ENCODE assay signal across 24 cellular contexts in the genomic region with DNA sequence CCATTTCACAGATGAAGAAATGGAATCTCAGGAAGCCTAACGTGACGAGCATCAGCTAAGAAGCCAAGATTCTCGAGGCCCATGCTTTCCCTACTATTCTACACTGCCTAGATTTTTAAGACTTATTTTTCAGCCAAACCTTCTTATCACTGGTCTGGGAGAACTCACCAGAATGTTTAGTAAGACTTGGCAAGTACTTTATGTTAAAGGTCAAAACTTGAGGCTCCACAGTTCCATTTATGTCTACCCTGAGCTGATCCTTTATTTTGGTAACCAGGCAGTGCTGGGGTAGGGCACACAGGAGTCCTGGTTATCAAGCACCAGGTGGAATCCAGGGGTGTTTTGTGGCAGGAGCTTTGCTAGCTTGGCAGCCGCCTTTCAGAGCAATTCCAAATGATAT. TPM values are rescaled to one million over a fixed set of nuclear protein-coding genes. Genes with fewer than 3 reads are reported as not detected.
DNase-seq lines count a peak whose midpoint lies in the region; ATAC-seq and TF ChIP-seq lines count a peak whose summit lies in the region.
"Had no signal": no experiment of that assay in that cellular context is flagged by ENCODE, and none has a peak within 500 bp of the region (broad histone marks: within the 10 kb centered on the region; RNA-seq: fewer than 3 reads in every experiment).

No MANE protein-coding gene starts in this region.

- H3K9ac ChIP-seq in subcutaneous abdominal adipose tissue (ENCODE audit: low read length in 5 of 5), result no peak overlapping the region

- H3K9me3 Mint-ChIP-seq in brain (no peaks in the 10 kb centered on the region), nephron (no peaks in the 10 kb centered on the region)
- H3K9me3 Mint-ChIP-seq: activated naive CD4-positive, alpha-beta T cell treated with anti-CD3 and anti-CD28 coated beads, Interleukin-2, amount 10 ng/mL, durations not matched to agents 7 days and 5 days; activated T-cell treated with anti-CD3 and anti-CD28 coated beads, Interleukin-2, amount 50 U/mL, for 72 hours; CD4-positive, CD25-positive, alpha-beta regulatory T cell; neural crest cell; T-cell had no signal

- H3K4me1 ChIP-seq in heart right ventricle, result peaks cover 10 to 97% (median 65%) of the 10 kb centered on the region in 9 donors
- peaks cover 7 to 57% (median 34%) of the 10 kb centered on the region in 5 donors for H3K4me1 ChIP-seq in subcutaneous abdominal adipose tissue (ENCODE audit: control insufficient read depth in 5 of 5, insufficient read depth in 5 of 5, low read length in 5 of 5)

- H3K9me3 ChIP-seq in heart right ventricle, result no peaks in the 10 kb centered on the region
- H3K9me3 ChIP-seq in subcutaneous abdominal adipose tissue (ENCODE audit: control insufficient read depth in 5 of 5, low read length in 5 of 5), result no peaks in the 10 kb centered on the region

- H3K4me1 Mint-ChIP-seq in brain, result peaks cover 100% of the 10 kb centered on the region
- H3K4me1 Mint-ChIP-seq in nephron, result peaks cover 90% of the 10 kb centered on the region
- H3K4me1 Mint-ChIP-seq: activated naive CD4-positive, alpha-beta T cell treated with anti-CD3 and anti-CD28 coated beads, Interleukin-2, amount 10 ng/mL, durations not matched to agents 7 days and 5 days; CD4-positive, CD25-positive, alpha-beta regulatory T cell had no signal

- DNase-seq in heart right ventricle (no peak), pons (ENCODE audit: low spot score) (no peak), AG08395 (ENCODE audit: low spot score) (no peak), AG08396 (ENCODE audit: low spot score) (no peak)
- DNase-seq: activated naive CD4-positive, alpha-beta T cell treated with anti-CD3 and anti-CD28 coated beads, Interleukin-2, amount 10 ng/mL, durations not matched to agents 7 days and 5 days; activated T-cell treated with anti-CD3 and anti-CD28 coated beads, Interleukin-2, amount 50 U/mL, for 72 hours; CD4-positive, CD25-positive, alpha-beta regulatory T cell; DMS153; GDM1; GOT3; KG1; kidney; NCI-H187; NCI-H226; SHP77 treated with DMSO at 0.1 percent for 48 hours; stimulated activated CD4-positive, alpha-beta T cell treated with anti-CD3 and anti-CD28 coated beads, Interleukin-12 subunit alpha, Interleukin-12 subunit beta, amount 100 ng/mL, for 4 hours; stimulated activated CD8-positive, alpha-beta memory T cell treated with anti-CD3 and anti-CD28 coated beads, Interleukin-4, amount 100 ng/mL, for 48 hours; substantia nigra; T-cell had no signal

- ATAC-seq in heart right ventricle, result peak; percentile 25 to 77 (median 59)
- no peak for ATAC-seq in HG02938 (IDR thresholded peaks at IDR 0.05; ENCODE audit: unreplicated experiment)
- ATAC-seq: activated T-cell treated with anti-CD3 and anti-CD28 coated beads, Interleukin-2, amount 50 U/mL, for 72 hours; T-cell had no signal

- no peaks in the 10 kb centered on the region for H3K27me3 ChIP-seq in heart right ventricle
- no peaks in the 10 kb centered on the region for H3K27me3 ChIP-seq in subcutaneous abdominal adipose tissue (ENCODE audit: control insufficient read depth in 5 of 5, insufficient read depth in 4 of 5, low read length in 5 of 5)

- TF ChIP-seq CTCF in brain (conservative IDR thresholded peaks at IDR 0.05), result no peak
- no peak for TF ChIP-seq CTCF in heart right ventricle (IDR thresholded peaks at IDR 0.05)
- TF ChIP-seq CTCF in nephron (IDR thresholded peaks at IDR 0.05; ENCODE audit: unreplicated experiment in 3 of 3), result no peak

- WGBS in heart right ventricle, 2 donors, result 47 to 52% methylated on average over 4 of the region's 4 CpGs

- H3K27me3 Mint-ChIP-seq in brain (peaks cover 5% of the 10 kb centered on the region), nephron (ENCODE audit: low read depth) (peaks cover 19% of the 10 kb centered on the region)

- H3K27ac ChIP-seq in heart right ventricle (peak overlapping the region in 8 of 10 donors; percentile 26 to 70 (median 54)), subcutaneous abdominal adipose tissue (ENCODE audit: low read depth, low read length) (peak overlapping the region; percentile 77)

- H3K27ac Mint-ChIP-seq in brain (peak overlapping the region in 4 of 5 experiments; percentile 54 to 76 (median 62)), nephron (peak overlapping the region; percentile 29 to 81 (median 74))
- H3K27ac Mint-ChIP-seq: activated naive CD4-positive, alpha-beta T cell treated with anti-CD3 and anti-CD28 coated beads, Interleukin-2, amount 10 ng/mL, durations not matched to agents 7 days and 5 days; activated T-cell treated with anti-CD3 and anti-CD28 coated beads, Interleukin-2, amount 50 U/mL, for 72 hours; CD4-positive, CD25-positive, alpha-beta regulatory T cell; T-cell had no signal

- H3K4me3 Mint-ChIP-seq in brain, result peak overlapping the region in 2 of 5 experiments; percentile 17 to 22
- H3K4me3 Mint-ChIP-seq in nephron, result no peak overlapping the region
- H3K4me3 Mint-ChIP-seq: activated naive CD4-positive, alpha-beta T cell treated with anti-CD3 and anti-CD28 coated beads, Interleukin-2, amount 10 ng/mL, durations not matched to agents 7 days and 5 days; activated T-cell treated with anti-CD3 and anti-CD28 coated beads, Interleukin-2, amount 50 U/mL, for 72 hours; CD4-positive, CD25-positive, alpha-beta regulatory T cell; T-cell had no signal

- H3K36me3 ChIP-seq in heart right ventricle, result peaks cover 0 to 11% (median 0%) of the 10 kb centered on the region in 9 donors
- peaks cover 0 to 3% (median 0%) of the 10 kb centered on the region in 5 donors for H3K36me3 ChIP-seq in subcutaneous abdominal adipose tissue (ENCODE audit: control insufficient read depth in 5 of 5, insufficient read depth in 5 of 5, low read length in 5 of 5)

- intact Hi-C loops in heart right ventricle (cut with DNase I), result no loop called here

- H3K4me3 ChIP-seq in heart right ventricle (no peak overlapping the region), subcutaneous abdominal adipose tissue (ENCODE audit: low read depth in 1 of 5, low read length in 5 of 5) (no peak overlapping the region)

- H3K36me3 Mint-ChIP-seq in brain (peaks cover 20% of the 10 kb centered on the region), nephron (ENCODE audit: low read depth) (peaks cover 7% of the 10 kb centered on the region)
- H3K36me3 Mint-ChIP-seq: activated naive CD4-positive, alpha-beta T cell treated with anti-CD3 and anti-CD28 coated beads, Interleukin-2, amount 10 ng/mL, durations not matched to agents 7 days and 5 days; CD4-positive, CD25-positive, alpha-beta regulatory T cell; T-cell had no signal

RNA-seq across cellular contexts. Expression of a gene that starts 16.8 kb away (rescaled TPM):
- polyA plus RNA-seq in brain (ENCODE audit: insufficient read depth, low read depth, low replicate concordance) (5.7 TPM), heart right ventricle (10 to 100 TPM in 1 of 2 donors, 1 to 10 TPM in 1; 6.1 to 11.0 TPM)
- total RNA-seq in heart right ventricle, result 10 to 100 TPM; 13.4 to 31.6 (median 18.3) TPM
